1 cellular context compared by ENCODE assay signal in genomic region chr7:75928600-75928939, GRCh38.
TF ChIP-seq lines count a peak whose summit lies in the region.

No MANE protein-coding gene starts in this region.

TF ChIP-seq in GM23338, 12 proteins besides CTCF, POLR2A, EP300 and RAD21 (continued from another document):
- TF ChIP-seq ZNF462 (CRISPR knock-in tag; IDR thresholded peaks at IDR 0.05) (no peak), CREB1 (CRISPR knock-in tag; IDR thresholded peaks at IDR 0.05; ENCODE audit: low read depth) (no peak)
